ENCODE assay signal across 5 cellular contexts in the genomic region with DNA sequence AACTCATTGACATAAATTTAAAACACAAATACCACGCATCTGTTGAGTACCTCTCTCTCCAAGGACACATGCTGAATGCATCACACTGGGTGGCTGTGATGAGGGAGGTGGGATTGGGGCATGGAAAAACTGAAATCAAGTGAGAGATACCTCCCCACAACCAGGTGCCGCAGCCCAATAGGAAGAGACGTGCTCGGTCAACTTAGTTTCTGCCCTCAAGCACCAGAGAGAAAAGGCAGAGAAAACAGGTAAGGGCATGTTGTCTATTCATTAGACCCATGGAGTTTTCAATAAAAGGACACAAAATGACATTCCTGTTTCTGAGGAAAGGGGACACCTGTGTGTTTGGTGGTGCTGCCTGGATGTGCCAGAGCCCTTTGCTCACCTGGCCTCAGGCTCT. TPM values are rescaled to one million over a fixed set of nuclear protein-coding genes. Genes with fewer than 3 reads are reported as not detected.
"Had no signal": no experiment of that assay in that cellular context is flagged by ENCODE, and none has a peak within 500 bp of the region (broad histone marks: within the 10 kb centered on the region; RNA-seq: fewer than 3 reads in every experiment).

No MANE protein-coding gene starts in this region.

RNA-seq across cellular contexts. Expression of a gene that starts 5.1 kb away (rescaled TPM):
- total RNA-seq: H4, H7, HepG2, HT1080 had no signal
- polyA plus RNA-seq: HepG2 had no signal

RNA-seq across cellular contexts. Expression of a gene that starts 24.2 kb away (rescaled TPM):
- polyA plus RNA-seq: IgD-negative memory B cell had no signal

RNA-seq across cellular contexts. Expression of a gene that starts 50.5 kb away (rescaled TPM):
- total RNA-seq: H4 had no signal
